In the genomic region with DNA sequence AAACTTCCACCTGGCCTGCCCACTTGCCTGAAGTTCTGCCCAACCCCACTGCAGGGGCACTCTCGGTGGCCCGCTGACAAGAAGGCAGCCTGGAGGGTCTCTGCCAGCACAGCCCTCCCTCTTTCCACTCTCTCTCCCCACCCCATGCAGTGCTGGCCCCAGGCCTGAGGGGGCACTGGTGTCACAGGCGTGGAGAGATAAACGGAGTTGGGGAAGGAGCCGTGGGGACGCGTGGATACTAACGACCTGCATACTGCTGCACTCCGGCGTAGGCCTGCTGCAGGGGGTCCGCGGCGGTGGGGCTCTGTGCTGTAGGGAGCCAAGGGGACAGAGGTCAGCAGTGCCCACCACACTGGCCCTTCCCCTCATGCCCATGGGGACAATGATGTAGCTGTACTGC, we compare ENCODE assay signal across 15 cellular contexts.
DNase-seq lines count a peak whose midpoint lies in the region; TF ChIP-seq lines count a peak whose summit lies in the region.
"Had no signal": no experiment of that assay in that cellular context is flagged by ENCODE, and none has a peak within 500 bp of the region (broad histone marks: within the 10 kb centered on the region; RNA-seq: fewer than 3 reads in every experiment).

No MANE protein-coding gene starts in this region.

- no peak overlapping the region for H2AFZ ChIP-seq in Karpas-422 (ENCODE audit: low read length)

- H3K9me3 ChIP-seq in Karpas-422 (ENCODE audit: low read length) = no peaks in the 10 kb centered on the region
- H3K9me3 ChIP-seq: adrenal gland, neutrophil, thyroid gland had no signal

- no peak overlapping the region for H3K4me3 ChIP-seq in Karpas-422 (ENCODE audit: low read length)
- H3K4me3 ChIP-seq: adrenal gland, coronary artery, thyroid gland had no signal

- no peaks in the 10 kb centered on the region for H3K79me2 ChIP-seq in Karpas-422 (ENCODE audit: low read length)

- TF ChIP-seq CTCF in chondrocyte (IDR thresholded peaks at IDR 0.05) (peak; percentile 42), progenitor cell of endocrine pancreas (IDR thresholded peaks at IDR 0.05; ENCODE audit: unreplicated experiment) (peak; percentile 54)

- H3K27me3 Mint-ChIP-seq in chondrocyte (ENCODE audit: low read depth) (peaks cover 17% of the 10 kb centered on the region), progenitor cell of endocrine pancreas (peaks cover 14% of the 10 kb centered on the region)
- H3K27me3 Mint-ChIP-seq in activated T-helper 1 cell treated with anti-CD3 and anti-CD28 coated beads, Interleukin-12 subunit alpha, Interleukin-12 subunit beta, Interleukin-2, Interleukin-4 antibody, amounts not matched to agents 30 ng/mL and 10 ng/mL and 1 ng/mL, durations not matched to agents 14 hours and 24 hours and 36 hours (ENCODE audit: insufficient read depth) = no peaks in the 10 kb centered on the region

- no peaks in the 10 kb centered on the region for H4K20me1 ChIP-seq in Karpas-422 (ENCODE audit: insufficient read depth, low read depth, low read length)

- H3K4me1 ChIP-seq in Karpas-422 (ENCODE audit: low read length) = peaks cover 10% of the 10 kb centered on the region
- H3K4me1 ChIP-seq: adrenal gland, thyroid gland had no signal

- H3K27ac Mint-ChIP-seq in chondrocyte (ENCODE audit: unreplicated experiment) (no peak overlapping the region), progenitor cell of endocrine pancreas (no peak overlapping the region)
- no peak overlapping the region for H3K27ac Mint-ChIP-seq in activated T-helper 1 cell treated with anti-CD3 and anti-CD28 coated beads, Interleukin-12 subunit alpha, Interleukin-12 subunit beta, Interleukin-2, Interleukin-4 antibody, amounts not matched to agents 30 ng/mL and 10 ng/mL and 1 ng/mL, durations not matched to agents 14 hours and 24 hours and 36 hours

- DNase-seq in DMS 273 (lab: John Stamatoyannopoulos, UW; ENCODE audit: unreplicated experiment) (peak; percentile 62), DMS 273 treated with DMSO at 0.1 percent for 48 hours (lab: John Stamatoyannopoulos, UW) (no peak), Karpas-422 (peak; percentile 54), chondrocyte (ENCODE audit: low spot score) (no peak), progenitor cell of endocrine pancreas (ENCODE audit: low spot score, unreplicated experiment) (peak; percentile 20), NCI-H1930 (lab: John Stamatoyannopoulos, UW) (no peak), SW480 (ENCODE audit: low spot score) (no peak)
- no peak for DNase-seq in activated T-helper 1 cell treated with anti-CD3 and anti-CD28 coated beads, Interleukin-12 subunit alpha, Interleukin-12 subunit beta, Interleukin-2, Interleukin-4 antibody, amounts not matched to agents 30 ng/mL and 10 ng/mL and 1 ng/mL, durations not matched to agents 14 hours and 24 hours and 36 hours (ENCODE audit: low spot score)
- DNase-seq: activated CD8-positive, alpha-beta memory T cell treated with anti-CD3 and anti-CD28 coated beads, Interleukin-2, amount 50 U/mL, for 48 hours; adrenal gland; left colon; small intestine; thyroid gland had no signal

- H3K27me3 ChIP-seq in Karpas-422 (ENCODE audit: low read length) = no peaks in the 10 kb centered on the region
- H3K27me3 ChIP-seq: adrenal gland, neutrophil, thyroid gland had no signal

- H3K36me3 ChIP-seq in Karpas-422 (ENCODE audit: insufficient read depth, low read length) = no peaks in the 10 kb centered on the region
- H3K36me3 ChIP-seq: adrenal gland, neutrophil, thyroid gland had no signal

- H3K9me3 Mint-ChIP-seq in chondrocyte (ENCODE audit: low read depth) = no peaks in the 10 kb centered on the region
- H3K9me3 Mint-ChIP-seq in progenitor cell of endocrine pancreas (ENCODE audit: low read depth) = no peaks in the 10 kb centered on the region
- peaks cover 4% of the 10 kb centered on the region for H3K9me3 Mint-ChIP-seq in activated T-helper 1 cell treated with anti-CD3 and anti-CD28 coated beads, Interleukin-12 subunit alpha, Interleukin-12 subunit beta, Interleukin-2, Interleukin-4 antibody, amounts not matched to agents 30 ng/mL and 10 ng/mL and 1 ng/mL, durations not matched to agents 14 hours and 24 hours and 36 hours

- H3K4me3 Mint-ChIP-seq in chondrocyte (ENCODE audit: unreplicated experiment) = no peak overlapping the region
- no peak overlapping the region for H3K4me3 Mint-ChIP-seq in progenitor cell of endocrine pancreas (ENCODE audit: low read depth)
- no peak overlapping the region for H3K4me3 Mint-ChIP-seq in activated T-helper 1 cell treated with anti-CD3 and anti-CD28 coated beads, Interleukin-12 subunit alpha, Interleukin-12 subunit beta, Interleukin-2, Interleukin-4 antibody, amounts not matched to agents 30 ng/mL and 10 ng/mL and 1 ng/mL, durations not matched to agents 14 hours and 24 hours and 36 hours

- H3K4me1 Mint-ChIP-seq in chondrocyte (ENCODE audit: low read depth) (no peaks in the 10 kb centered on the region), progenitor cell of endocrine pancreas (ENCODE audit: low read depth) (no peaks in the 10 kb centered on the region)
- no peaks in the 10 kb centered on the region for H3K4me1 Mint-ChIP-seq in activated T-helper 1 cell treated with anti-CD3 and anti-CD28 coated beads, Interleukin-12 subunit alpha, Interleukin-12 subunit beta, Interleukin-2, Interleukin-4 antibody, amounts not matched to agents 30 ng/mL and 10 ng/mL and 1 ng/mL, durations not matched to agents 14 hours and 24 hours and 36 hours (ENCODE audit: low read depth)

- H3K27ac ChIP-seq in Karpas-422 (ENCODE audit: low read length) = no peak overlapping the region
- H3K27ac ChIP-seq: adrenal gland, coronary artery, neutrophil, thyroid gland had no signal

- H3K9me2 ChIP-seq in Karpas-422 (replicated peaks; ENCODE audit: insufficient read depth, low read length) = 0 out of 2 replicates have a peak, but pooled peaks cover 4% of the 10 kb centered on the region

- H3K36me3 Mint-ChIP-seq in chondrocyte (ENCODE audit: low read depth) (no peaks in the 10 kb centered on the region), progenitor cell of endocrine pancreas (ENCODE audit: insufficient read depth) (no peaks in the 10 kb centered on the region)
- no peaks in the 10 kb centered on the region for H3K36me3 Mint-ChIP-seq in activated T-helper 1 cell treated with anti-CD3 and anti-CD28 coated beads, Interleukin-12 subunit alpha, Interleukin-12 subunit beta, Interleukin-2, Interleukin-4 antibody, amounts not matched to agents 30 ng/mL and 10 ng/mL and 1 ng/mL, durations not matched to agents 14 hours and 24 hours and 36 hours (ENCODE audit: low read depth)

- intact Hi-C loops in activated T-helper 1 cell treated with anti-CD3 and anti-CD28 coated beads, Interleukin-12 subunit alpha, Interleukin-12 subunit beta, Interleukin-2, Interleukin-4 antibody, amounts not matched to agents 30 ng/mL and 10 ng/mL and 1 ng/mL, durations not matched to agents 14 hours and 24 hours and 36 hours (cut with micrococcal nuclease) = no loop called here

- no peak overlapping the region for H3K9ac ChIP-seq in Karpas-422 (ENCODE audit: low read length)

- no peak overlapping the region for H3K4me2 ChIP-seq in Karpas-422 (ENCODE audit: low read depth, low read length, poor library complexity, severe bottlenecking)

Comparison
In these comparisons a context has a peak if more than half of its experiments do, and no peak if none do; other contexts are left out.
1. DNase-seq: peak in DMS 273 (single experiment), Karpas-422 (single experiment) and progenitor cell of endocrine pancreas (single experiment); none in DMS 273 treated with DMSO at 0.1 percent for 48 hours (single experiment), chondrocyte (single experiment), activated T-helper 1 cell treated with anti-CD3 and anti-CD28 coated beads, Interleukin-12 subunit alpha, Interleukin-12 subunit beta, Interleukin-2, Interleukin-4 antibody, amounts not matched to agents 30 ng/mL and 10 ng/mL and 1 ng/mL, durations not matched to agents 14 hours and 24 hours and 36 hours (single experiment), NCI-H1930 (0 of 2) and SW480 (single experiment).